13 cellular contexts compared by ENCODE assay signal in the genomic region with DNA sequence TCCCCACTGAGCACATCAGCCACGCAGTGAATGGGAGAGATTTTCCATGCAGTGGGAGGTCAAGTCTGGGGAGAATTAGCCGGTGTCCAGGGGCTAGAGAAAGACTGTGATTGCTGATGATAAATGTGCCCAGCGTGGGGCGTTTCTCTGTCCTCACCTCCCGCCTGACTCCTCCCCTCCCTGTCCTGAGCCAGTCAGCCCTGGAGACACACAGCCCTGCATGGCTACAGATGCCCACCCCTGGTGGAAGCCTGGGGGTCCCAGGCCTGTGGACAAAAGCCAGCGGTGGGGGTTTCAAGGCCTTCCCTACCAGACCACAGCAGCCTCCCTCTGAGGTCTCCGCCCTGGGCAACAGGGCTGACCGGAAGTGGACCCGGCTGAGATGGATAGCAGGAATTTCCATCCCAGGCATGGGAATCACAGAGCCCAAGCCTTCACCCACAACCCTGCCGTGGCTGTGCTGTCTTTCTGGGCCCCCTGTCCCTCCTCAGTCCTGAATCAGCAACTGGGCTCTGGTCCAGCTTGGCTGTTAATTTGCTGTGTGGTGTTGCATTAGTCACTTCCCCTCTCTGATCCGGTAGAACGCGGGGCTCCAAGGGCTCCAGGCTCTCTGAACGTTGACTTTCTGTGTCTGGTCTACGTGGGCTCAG. TPM values are rescaled to one million over a fixed set of nuclear protein-coding genes. Genes with fewer than 3 reads are reported as not detected.
DNase-seq lines count a peak whose midpoint lies in the region; ATAC-seq and TF ChIP-seq lines count a peak whose summit lies in the region.
"Had no signal": no experiment of that assay in that cellular context is flagged by ENCODE, and none has a peak within 500 bp of the region (broad histone marks: within the 10 kb centered on the region; RNA-seq: fewer than 3 reads in every experiment).

No MANE protein-coding gene starts in this region.

- POLR2A ChIA-PET in AG04450 (lab: Yijun Ruan, JAX), result no interaction called here

- no peaks in the 10 kb centered on the region for H3K27me3 ChIP-seq in AG04450 (ENCODE audit: control insufficient read depth, insufficient read depth, low read length)

- no peak overlapping the region for H3K27ac Mint-ChIP-seq in stimulated activated naive CD8-positive, alpha-beta T cell treated with anti-CD3 and anti-CD28 coated beads, Interleukin-15, amount 100 ng/mL, for 72 hours
- H3K27ac Mint-ChIP-seq: activated B cell treated with CpG ODN at 0.5 μM for 24 hours, immature natural killer cell had no signal

- no peak for TF ChIP-seq CTCF in AG04450 (IDR thresholded peaks at IDR 0.05; ENCODE audit: low read depth, low read length)
- TF ChIP-seq CTCF in HFF-Myc (IDR thresholded peaks at IDR 0.05; ENCODE audit: low read depth, low read length, missing control alignments), result no peak

- peak overlapping the region; percentile 21 for H3K27ac ChIP-seq in AG04450 (ENCODE audit: low read depth, low read length)

- H3K9me3 Mint-ChIP-seq in stimulated activated naive CD8-positive, alpha-beta T cell treated with anti-CD3 and anti-CD28 coated beads, Interleukin-15, amount 100 ng/mL, for 72 hours, result no peaks in the 10 kb centered on the region
- H3K9me3 Mint-ChIP-seq: activated B cell treated with CpG ODN at 0.5 μM for 24 hours, immature natural killer cell had no signal

- no peak overlapping the region for H3K4me3 Mint-ChIP-seq in stimulated activated naive CD8-positive, alpha-beta T cell treated with anti-CD3 and anti-CD28 coated beads, Interleukin-15, amount 100 ng/mL, for 72 hours
- H3K4me3 Mint-ChIP-seq: activated B cell treated with CpG ODN at 0.5 μM for 24 hours, CD14-positive monocyte, immature natural killer cell had no signal

- no peaks in the 10 kb centered on the region; the same call in 1 of the 2 replicates for H3K9me3 ChIP-seq in AG04450 (ENCODE audit: control insufficient read depth, insufficient read depth, low read length)

- peaks cover 7% of the 10 kb centered on the region for H3K27me3 Mint-ChIP-seq in stimulated activated naive CD8-positive, alpha-beta T cell treated with anti-CD3 and anti-CD28 coated beads, Interleukin-15, amount 100 ng/mL, for 72 hours

- DNase-seq in AG04450 (ENCODE audit: low read depth, low spot score) (no peak), HFF-Myc (ENCODE audit: extremely low read depth, low read depth) (peak; percentile 66), amniotic epithelial cell (ENCODE audit: low read depth) (peak; percentile 65), iris pigment epithelial cell (ENCODE audit: low read depth) (peak; percentile 69), AML-193 (lab: John Stamatoyannopoulos, UW) (no peak), H4 (ENCODE audit: low spot score) (no peak)
- DNase-seq in stimulated activated naive CD8-positive, alpha-beta T cell treated with anti-CD3 and anti-CD28 coated beads, Interleukin-15, amount 100 ng/mL, for 72 hours, result no peak
- DNase-seq: activated B cell treated with CpG ODN at 0.5 μM for 24 hours, immature natural killer cell, NCI-H2171, small intestine had no signal

- no peaks in the 10 kb centered on the region for H3K4me1 Mint-ChIP-seq in stimulated activated naive CD8-positive, alpha-beta T cell treated with anti-CD3 and anti-CD28 coated beads, Interleukin-15, amount 100 ng/mL, for 72 hours
- H3K4me1 Mint-ChIP-seq: activated B cell treated with CpG ODN at 0.5 μM for 24 hours, immature natural killer cell had no signal

- no peak for ATAC-seq in GM21737 (IDR thresholded peaks at IDR 0.05; ENCODE audit: unreplicated experiment)
- ATAC-seq in stimulated activated naive CD8-positive, alpha-beta T cell treated with anti-CD3 and anti-CD28 coated beads, Interleukin-15, amount 100 ng/mL, for 72 hours, result no peak

- H3K4me3 ChIP-seq in AG04450 (ENCODE audit: low read depth, low read length) (no peak overlapping the region), HFF-Myc (replicated peaks; ENCODE audit: low read depth, low read length) (no peak overlapping the region)

- CTCF ChIA-PET in AG04450 (lab: Charles Lee), result interaction anchor here (0.7 to 4.4 kb wide), 2 partner anchors 12 to 63 kb away, joined by 5 to 38 read pairs; no protein-coding TSS in a partner anchor

RNA-seq across cellular contexts. Expression of gene SLC29A3, which starts 46.8 kb away (rescaled TPM):
- 2.4 and 3.8 TPM in 2 replicates for polyA plus RNA-seq in AG04450 (2011; rRNA removed)
- 3.6 and 4.4 TPM in 2 replicates for polyA minus RNA-seq in AG04450 (2011; rRNA and poly(A)+ RNA removed)
- 2.1 and 3.3 TPM in 2 replicates for total RNA-seq in H4 (2014; rRNA removed; shearing (Covaris generic))

RNA-seq across cellular contexts. Expression of gene UNC5B, which starts 59.9 kb away (rescaled TPM):
- polyA plus RNA-seq in AG04450 (2011; rRNA removed), result 8.1 and 10.2 TPM in 2 replicates
- polyA minus RNA-seq in AG04450 (2011; rRNA and poly(A)+ RNA removed), result 9.0 and 10.9 TPM in 2 replicates
- 6.8 and 7.1 TPM in 2 replicates for total RNA-seq in H4 (2014; rRNA removed; shearing (Covaris generic))
- total RNA-seq: activated B cell treated with CpG ODN at 0.5 μM for 24 hours had no signal

Comparison
In these comparisons a context has a peak if more than half of its experiments do, and no peak if none do; other contexts are left out.
1. DNase-seq: peak in HFF-Myc (single experiment), amniotic epithelial cell (single experiment) and iris pigment epithelial cell (single experiment); none in AG04450 (single experiment), stimulated activated naive CD8-positive, alpha-beta T cell treated with anti-CD3 and anti-CD28 coated beads, Interleukin-15, amount 100 ng/mL, for 72 hours (0 of 2), AML-193 (0 of 2) and H4 (single experiment).